23 cellular contexts compared by ENCODE assay signal in genomic region chr5:142086229-142086628, GRCh38.
"Had no signal": no experiment of that assay in that cellular context is flagged by ENCODE, and none has a peak within 500 bp of the region (broad histone marks: within the 10 kb centered on the region; RNA-seq: fewer than 3 reads in every experiment).

No MANE protein-coding gene starts in this region.

- H3K27ac ChIP-seq: stomach, suprapubic skin, thoracic aorta, tibial artery, tibial nerve, transverse colon, upper lobe of left lung, upper lobe of right lung, uterus, vagina had no signal

- H3K27me3 ChIP-seq: suprapubic skin, testis, thyroid gland, tibial artery, tibial nerve, transverse colon, upper lobe of left lung, upper lobe of right lung, uterus, vagina had no signal

- DNase-seq: stimulated activated CD4-positive, alpha-beta T cell treated with anti-CD3 and anti-CD28 coated beads, Interleukin-2, amount 100 ng/mL, for 48 hours; stimulated activated CD4-positive, alpha-beta T cell treated with anti-CD3 and anti-CD28 coated beads, Interleukin-4, amount 100 ng/mL, for 1 hour; stimulated activated CD4-positive, alpha-beta T cell treated with anti-CD3 and anti-CD28 coated beads, Interleukin-4, amount 100 ng/mL, for 24 hours; stimulated activated CD4-positive, alpha-beta T cell treated with anti-CD3 and anti-CD28 coated beads, Interleukin-4, amount 100 ng/mL, for 4 hours; stimulated activated CD8-positive, alpha-beta memory T cell treated with anti-CD3 and anti-CD28 coated beads, Interleukin-4, amount 100 ng/mL, for 48 hours; stimulated activated naive B cell treated with anti-CD40 and anti-IgM and Interleukin-4, amounts not matched to agents 10 μg/mL and 1 μg/mL and 100 μg/mL, for 72 hours; stimulated activated naive CD4-positive, alpha-beta T cell; stimulated activated naive CD4-positive, alpha-beta T cell treated with Interleukin-2 at 50 U/mL for 16 hours; stimulated activated naive CD8-positive, alpha-beta T cell treated with anti-CD3 and anti-CD28 coated beads, Interleukin-15, amount 100 ng/mL, for 72 hours; stimulated activated naive CD8-positive, alpha-beta T cell treated with anti-CD3 and anti-CD28 coated beads, Interleukin-15, Interleukin-2, amounts not matched to agents 100 U/mL and 50 U/mL, for 24 hours; stomach; substantia nigra; testis; thyroid gland; tibial artery; transverse colon; upper lobe of left lung; upper lobe of right lung; uterus had no signal

- H3K4me1 ChIP-seq: stomach, suprapubic skin, tibial artery, tibial nerve, transverse colon, uterus, vagina had no signal

- H3K4me3 ChIP-seq: stomach, suprapubic skin, testis, thoracic aorta, thyroid gland, tibial artery, tibial nerve, transverse colon, upper lobe of left lung, upper lobe of right lung, uterus, vagina had no signal

- H3K9me3 ChIP-seq: stomach, suprapubic skin, testis, thoracic aorta, thyroid gland, tibial artery, tibial nerve, transverse colon, upper lobe of left lung, upper lobe of right lung, uterus, vagina had no signal

- H3K36me3 ChIP-seq: stomach, suprapubic skin, thoracic aorta, thyroid gland, tibial artery, tibial nerve, transverse colon, upper lobe of left lung, upper lobe of right lung, uterus, vagina had no signal
